In genomic region chr20:37349517-37350491, GRCh38 we compare ENCODE assay signal across 14 cellular contexts. TPM values are rescaled to one million over a fixed set of nuclear protein-coding genes. Genes with fewer than 3 reads are reported as not detected.
DNase-seq lines count a peak whose midpoint lies in the region; ATAC-seq, FAIRE-seq and TF ChIP-seq lines count a peak whose summit lies in the region.
"Had no signal": no experiment of that assay in that cellular context is flagged by ENCODE, and none has a peak within 500 bp of the region (broad histone marks: within the 10 kb centered on the region; RNA-seq: fewer than 3 reads in every experiment).

No MANE protein-coding gene starts in this region.

- no peaks in the 10 kb centered on the region for H3K9me3 Mint-ChIP-seq in mesothelial cell of epicardium
- H3K9me3 Mint-ChIP-seq in activated CD4-positive, alpha-beta T cell treated with anti-CD3 and anti-CD28 coated beads, Interleukin-2, amount 10 ng/mL, durations not matched to agents 7 days and 5 days: no peaks in the 10 kb centered on the region
- H3K9me3 Mint-ChIP-seq: CD8-positive, alpha-beta T cell had no signal

- no peaks in the 10 kb centered on the region for H3K9me1 ChIP-seq in K562 (ENCODE audit: control insufficient read depth, insufficient read depth, low read length)

- H3K27me3 Mint-ChIP-seq in mesothelial cell of epicardium (ENCODE audit: low read depth): no peaks in the 10 kb centered on the region
- no peaks in the 10 kb centered on the region for H3K27me3 Mint-ChIP-seq in activated CD4-positive, alpha-beta T cell treated with anti-CD3 and anti-CD28 coated beads, Interleukin-2, amount 10 ng/mL, durations not matched to agents 7 days and 5 days

- 0 out of 2 replicates have a peak, but pooled peaks cover 2% of the 10 kb centered on the region for H4K20me1 ChIP-seq in K562 (replicated peaks; ENCODE audit: control insufficient read depth, insufficient read depth, low read length)

- H3K36me3 ChIP-seq in A673 (ENCODE audit: insufficient read depth, low read length, poor library complexity, severe bottlenecking): no peaks in the 10 kb centered on the region
- H3K36me3 ChIP-seq in HEK293 (ENCODE audit: control insufficient read depth in 2 of 2, insufficient read depth in 1 of 2, low read length in 2 of 2): peaks cover 0 to 58% of the 10 kb centered on the region in 2 experiments; a peak in 1 of 3 replicates
- no peaks in the 10 kb centered on the region for H3K36me3 ChIP-seq in K562 (ENCODE audit: control insufficient read depth, insufficient read depth, low read length)
- no peaks in the 10 kb centered on the region; the same call in 1 of the 2 replicates for H3K36me3 ChIP-seq in HAP-1 (replicated peaks)
- H3K36me3 ChIP-seq: ovary had no signal

- H3K4me1 ChIP-seq in A673 (ENCODE audit: insufficient read depth, low read length, poor library complexity, severe bottlenecking) (no peaks in the 10 kb centered on the region), HEK293 (ENCODE audit: control insufficient read depth, insufficient read depth, low read length) (peaks cover 2% of the 10 kb centered on the region; the same call in 1 of the 2 replicates), K562 (replicated peaks in 1 of 2; ENCODE audit: control insufficient read depth in 2 of 2, insufficient read depth in 2 of 2, low read length in 2 of 2) (peaks cover 0 to 24% of the 10 kb centered on the region in 2 experiments; a peak in 3 of 5 replicates), HAP-1 (peaks cover 2% of the 10 kb centered on the region; the same call in 1 of the 2 replicates)

- H2AFZ ChIP-seq in K562 (ENCODE audit: low read depth, low read length): no peak overlapping the region

- H3K9me3 ChIP-seq in A673 (ENCODE audit: low read depth, low read length, poor library complexity, severe bottlenecking): no peaks in the 10 kb centered on the region
- H3K9me3 ChIP-seq in HEK293 (ENCODE audit: control insufficient read depth, insufficient read depth, low read depth, low read length): no peaks in the 10 kb centered on the region
- no peaks in the 10 kb centered on the region for H3K9me3 ChIP-seq in K562 (replicated peaks; ENCODE audit: control insufficient read depth, insufficient read depth, low read depth, low read length)
- H3K9me3 ChIP-seq in HAP-1: no peaks in the 10 kb centered on the region
- H3K9me3 ChIP-seq: ovary had no signal

- H3K9ac ChIP-seq in K562 (ENCODE audit: insufficient read depth in 1 of 2, low read depth in 2 of 2, low read length in 2 of 2): peak overlapping the region in 1 of 2 experiments; percentile 19; a peak in 2 of 4 replicates

- no peaks in the 10 kb centered on the region for H3K27me3 ChIP-seq in A673 (replicated peaks; ENCODE audit: insufficient read depth, low read depth, low read length, poor library complexity)
- no peaks in the 10 kb centered on the region for H3K27me3 ChIP-seq in K562 (ENCODE audit: control insufficient read depth in 2 of 2, insufficient read depth in 2 of 2, low read length in 2 of 2)
- no peaks in the 10 kb centered on the region for H3K27me3 ChIP-seq in HAP-1 (ENCODE audit: low read depth)
- H3K27me3 ChIP-seq: ovary had no signal

- no peak overlapping the region for H3K4me2 ChIP-seq in K562 (ENCODE audit: insufficient read depth, low read length)

- peak; percentile 67 for DNase-seq in A673 (ENCODE audit: low spot score)
- DNase-seq in K562 (ENCODE audit: extremely low read depth in 1 of 4, low spot score in 3 of 4): no peak
- DNase-seq in mesothelial cell of epicardium (ENCODE audit: low spot score in 2 of 2, unreplicated experiment in 2 of 2): no peak
- no peak for DNase-seq in superior temporal gyrus (ENCODE audit: extremely low spot score)
- no peak for DNase-seq in activated CD4-positive, alpha-beta T cell treated with anti-CD3 and anti-CD28 coated beads, Interleukin-2, amount 10 ng/mL, durations not matched to agents 7 days and 5 days
- no peak for DNase-seq in NOMO-1 treated with dmso at 0.1 percent for 144 hours (lab: John Stamatoyannopoulos, UW; ENCODE audit: unreplicated experiment)
- no peak for DNase-seq in HAP-1 (ENCODE audit: low spot score in 2 of 2)
- DNase-seq: activated gamma-delta T cell; CD8-positive, alpha-beta T cell; effector CD8-positive, alpha-beta T cell; NCI-H2171 treated with DMSO at 0.1 percent for 48 hours had no signal

- H3K27ac Mint-ChIP-seq in mesothelial cell of epicardium: peak overlapping the region; percentile 68
- no peak overlapping the region for H3K27ac Mint-ChIP-seq in activated CD4-positive, alpha-beta T cell treated with anti-CD3 and anti-CD28 coated beads, Interleukin-2, amount 10 ng/mL, durations not matched to agents 7 days and 5 days
- H3K27ac Mint-ChIP-seq: CD8-positive, alpha-beta T cell had no signal

- POLR2A ChIA-PET in A673 (lab: Charles Lee; ENCODE audit: low non-redundant PET) (interaction anchor here (0.6 kb wide), 1 partner anchor 146 kb away, joined by 3 read pairs; no protein-coding TSS in a partner anchor), HEK293 (lab: Yijun Ruan, JAX) (interaction anchor here (0.6 kb wide), 1 partner anchor 77 kb away, joined by 5 read pairs; no protein-coding TSS in a partner anchor), K562 (lab: Yijun Ruan, JAX) (no interaction called here)
- POLR2A ChIA-PET in activated CD4-positive, alpha-beta T cell treated with anti-CD3 and anti-CD28 coated beads, Interleukin-2, amount 10 ng/mL, durations not matched to agents 7 days and 5 days (lab: Charles Lee): no interaction called here

- BruUV-seq in A673 (replicated peaks; lab: Mats Ljungman, UMichigan) (no TSS peak), K562 (replicated peaks; lab: Mats Ljungman, UMichigan) (no TSS peak)

- 73% methylated on average over 16 of the region's 16 CpGs for WGBS in K562 (ENCODE audit: insufficient coverage, low coverage, missing lambda C conversion rate)

- no peak for ATAC-seq in K562
- ATAC-seq: CD8-positive, alpha-beta T cell had no signal

- H3K4me1 Mint-ChIP-seq in mesothelial cell of epicardium: peaks cover 21% of the 10 kb centered on the region
- peaks cover 6% of the 10 kb centered on the region for H3K4me1 Mint-ChIP-seq in activated CD4-positive, alpha-beta T cell treated with anti-CD3 and anti-CD28 coated beads, Interleukin-2, amount 10 ng/mL, durations not matched to agents 7 days and 5 days

- no peak for TF ChIP-seq POLR2A in K562 (conservative IDR thresholded peaks at IDR 0.05)

- H3K4me3 Mint-ChIP-seq in mesothelial cell of epicardium: no peak overlapping the region
- no peak overlapping the region for H3K4me3 Mint-ChIP-seq in activated CD4-positive, alpha-beta T cell treated with anti-CD3 and anti-CD28 coated beads, Interleukin-2, amount 10 ng/mL, durations not matched to agents 7 days and 5 days
- H3K4me3 Mint-ChIP-seq: CD8-positive, alpha-beta T cell had no signal

- TF ChIP-seq EP300 in K562 (IDR thresholded peaks at IDR 0.05; ENCODE audit: low read length): no peak

- TF ChIP-seq RAD21 in K562 (CRISPR knock-in tag; conservative IDR thresholded peaks at IDR 0.05 in 1 of 2, IDR thresholded peaks at IDR 0.05 in 1 of 2): no peak

- H3K4me3 ChIP-seq in A673 (ENCODE audit: low read depth, low read length, poor library complexity, severe bottlenecking) (no peak overlapping the region), HEK293 (ENCODE audit: low read depth, low read length) (no peak overlapping the region), K562 (no peak overlapping the region), HAP-1 (no peak overlapping the region)
- H3K4me3 ChIP-seq: ovary had no signal

- H3K79me2 ChIP-seq in K562 (ENCODE audit: control insufficient read depth, insufficient read depth, low read length): no peaks in the 10 kb centered on the region

- in situ Hi-C loops in K562 (cut with MboI): no loop called here
- in situ Hi-C loops in HAP-1 (cut with MboI; ENCODE audit: low sequenced_read_pairs): no loop called here

- FAIRE-seq in K562 (lab: Jason Lieb, UNC): no peak
- FAIRE-seq: H54 had no signal

- TF ChIP-seq CTCF in A673 (conservative IDR thresholded peaks at IDR 0.05; ENCODE audit: low read depth, low read length) (no peak), HEK293 (tag by site-specific recombination; IDR thresholded peaks at IDR 0.05) (no peak), K562 (IDR thresholded peaks at IDR 0.05 in 2 of 3, conservative IDR thresholded peaks at IDR 0.05 in 1 of 3; ENCODE audit: insufficient read depth in 2 of 3, low read depth in 1 of 3, low read length in 3 of 3) (no peak), mesothelial cell of epicardium (IDR thresholded peaks at IDR 0.05; ENCODE audit: unreplicated experiment) (no peak)

- peaks cover 22% of the 10 kb centered on the region for H3K36me3 Mint-ChIP-seq in mesothelial cell of epicardium
- no peaks in the 10 kb centered on the region for H3K36me3 Mint-ChIP-seq in activated CD4-positive, alpha-beta T cell treated with anti-CD3 and anti-CD28 coated beads, Interleukin-2, amount 10 ng/mL, durations not matched to agents 7 days and 5 days (ENCODE audit: low read depth)
- H3K36me3 Mint-ChIP-seq: CD8-positive, alpha-beta T cell had no signal

- CTCF ChIA-PET in A673 (lab: Charles Lee) (no interaction called here), HEK293 (lab: Yijun Ruan, JAX) (interaction anchor here (0.6 to 1.6 kb wide), 2 partner anchors 15 to 42 kb away, joined by 3 to 5 read pairs; no protein-coding TSS in a partner anchor), K562 (lab: Yijun Ruan, JAX; ENCODE audit: low intra/inter-chr PET ratio) (interaction anchor here (0.5 kb wide), 1 partner anchor 73 kb away, joined by 3 read pairs; no protein-coding TSS in a partner anchor)
- CTCF ChIA-PET in activated CD4-positive, alpha-beta T cell treated with anti-CD3 and anti-CD28 coated beads, Interleukin-2, amount 10 ng/mL, durations not matched to agents 7 days and 5 days (lab: Charles Lee): no interaction called here

- H3K27ac ChIP-seq in A673 (ENCODE audit: low read depth, low read length, poor library complexity, severe bottlenecking): peak overlapping the region; percentile 67
- H3K27ac ChIP-seq in HEK293 (ENCODE audit: extremely low read depth, low read depth, low read length): no peak overlapping the region
- no peak overlapping the region for H3K27ac ChIP-seq in K562 (ENCODE audit: extremely low read depth, low read depth, low read length)
- H3K27ac ChIP-seq: ovary had no signal

- intact Hi-C loops in A673 (cut with micrococcal nuclease; ENCODE audit: unreplicated experiment) (no loop called here), K562 (cut with micrococcal nuclease) (no loop called here)

RNA-seq across cellular contexts. Expression of gene SRC, which starts 3.9 kb away (rescaled TPM):
- total RNA-seq in A673 (2021) (23.3 and 29.6 TPM in 2 replicates), K562 (2014; rRNA removed) (2.0 and 4.7 TPM in 2 replicates), K562 (2014; rRNA removed; fragmentation: Illumina TruSeq; extraction: Trizol) (1.4 and 1.9 TPM in 2 replicates), K562 (2015; rRNA removed; fragmentation: Illumina TruSeq; extraction: Trizol) (2.9 and 3.1 TPM in 2 replicates), K562 (2021) (7.0 and 7.7 TPM in 2 replicates), mesothelial cell of epicardium (81.2 to 85.2 TPM (median 81.3 TPM) in 3 replicates)
- total RNA-seq in K562 (2011; cell fraction: chromatin; rRNA removed; ENCODE audit: low replicate concordance): 23.1 and 61.0 TPM in 2 replicates
- 26.7 and 29.4 TPM in 2 replicates for total RNA-seq in K562 (2011; cell fraction: nucleolus; rRNA removed)
- total RNA-seq in K562 (2011; cell fraction: nucleoplasm; rRNA removed): 20.5 and 28.9 TPM in 2 replicates
- polyA plus RNA-seq in K562 (2011; rRNA removed) (8.0 and 8.5 TPM in 2 replicates), K562 (2014; fragmentation: Illumina TruSeq; extraction: Trizol) (5.4 and 8.3 TPM in 2 replicates), K562 (2014; fragmentation: Nextera tagmentation; extraction: Ambion mirVana) (under 1 TPM; 0.06 to 0.14 TPM), K562 (2014; rRNA removed) (4.8 and 5.2 TPM in 2 replicates)
- 6.8 and 11.9 TPM in 2 replicates for polyA plus RNA-seq in K562 (2011; cell fraction: cytosol; rRNA removed)
- polyA plus RNA-seq in K562 (2011; cell fraction: nucleus; rRNA removed): 45.7 and 78.2 TPM in 2 replicates
- polyA plus RNA-seq in K562 (2012): 4.7 and 5.8 TPM in 2 replicates
- polyA minus RNA-seq in K562 (2011; rRNA and poly(A)+ RNA removed): 5.2 and 16.3 TPM in 2 replicates
- polyA minus RNA-seq in K562 (2011; cell fraction: cytosol; rRNA and poly(A)+ RNA removed): 4.0 and 10.0 TPM in 2 replicates
- 12.3 and 15.8 TPM in 2 replicates for polyA minus RNA-seq in K562 (2011; cell fraction: nucleus; rRNA and poly(A)+ RNA removed)
- 1 to 10 TPM; 2.1 to 2.6 TPM for total RNA-seq in activated CD4-positive, alpha-beta T cell treated with anti-CD3 and anti-CD28 coated beads, Interleukin-2, amount 10 ng/mL, durations not matched to agents 7 days and 5 days

Comparison
In these comparisons a context has a peak if more than half of its experiments do, and no peak if none do; other contexts are left out.
1. CTCF ChIA-PET loops: an anchor here in HEK293 (0.6 to 1.6 kb wide) and K562 (0.5 kb wide); none called in A673 and activated CD4-positive, alpha-beta T cell treated with anti-CD3 and anti-CD28 coated beads, Interleukin-2, amount 10 ng/mL, durations not matched to agents 7 days and 5 days.
2. POLR2A ChIA-PET loops: an anchor here in A673 (0.6 kb wide) and HEK293 (0.6 kb wide); none called in K562 and activated CD4-positive, alpha-beta T cell treated with anti-CD3 and anti-CD28 coated beads, Interleukin-2, amount 10 ng/mL, durations not matched to agents 7 days and 5 days.